1 cellular context compared by ENCODE assay signal in genomic region chr10:42953684-42954674, GRCh38.
TF ChIP-seq lines count a peak whose summit lies in the region.

No MANE protein-coding gene starts in this region.

TF ChIP-seq in H1, 55 proteins besides CTCF, POLR2A, EP300 and RAD21:
- TF ChIP-seq ATF3 (IDR thresholded peaks at IDR 0.05; ENCODE audit: insufficient read depth, low read depth, low read length): no peak
- no peak for TF ChIP-seq EZH2 (IDR thresholded peaks at IDR 0.05; ENCODE audit: low read depth, low read length, severe bottlenecking)
- TF ChIP-seq JUN (IDR thresholded peaks at IDR 0.05; ENCODE audit: low read depth, low read length): no peak
- TF ChIP-seq CBX8 (IDR thresholded peaks at IDR 0.05; ENCODE audit: borderline replicate concordance, low read depth, low read length): no peak
- TF ChIP-seq SIRT6 (IDR thresholded peaks at IDR 0.05; ENCODE audit: low read length): no peak
- no peak for TF ChIP-seq ATF2 (IDR thresholded peaks at IDR 0.05; ENCODE audit: low read length)
- no peak for TF ChIP-seq SUZ12 (IDR thresholded peaks at IDR 0.05; ENCODE audit: low read length)
- TF ChIP-seq CHD7 (IDR thresholded peaks at IDR 0.05; ENCODE audit: insufficient replicate concordance, low read length): no peak
- no peak for TF ChIP-seq BACH1 (IDR thresholded peaks at IDR 0.05; ENCODE audit: low read length)
- no peak for TF ChIP-seq RFX5 (IDR thresholded peaks at IDR 0.05; ENCODE audit: borderline replicate concordance, low read depth, low read length)
- TF ChIP-seq MAX (IDR thresholded peaks at IDR 0.05): no peak
- no peak for TF ChIP-seq CBX5 (IDR thresholded peaks at IDR 0.05; ENCODE audit: low read depth, low read length)
